8 cellular contexts compared by ENCODE assay signal in the genomic region with DNA sequence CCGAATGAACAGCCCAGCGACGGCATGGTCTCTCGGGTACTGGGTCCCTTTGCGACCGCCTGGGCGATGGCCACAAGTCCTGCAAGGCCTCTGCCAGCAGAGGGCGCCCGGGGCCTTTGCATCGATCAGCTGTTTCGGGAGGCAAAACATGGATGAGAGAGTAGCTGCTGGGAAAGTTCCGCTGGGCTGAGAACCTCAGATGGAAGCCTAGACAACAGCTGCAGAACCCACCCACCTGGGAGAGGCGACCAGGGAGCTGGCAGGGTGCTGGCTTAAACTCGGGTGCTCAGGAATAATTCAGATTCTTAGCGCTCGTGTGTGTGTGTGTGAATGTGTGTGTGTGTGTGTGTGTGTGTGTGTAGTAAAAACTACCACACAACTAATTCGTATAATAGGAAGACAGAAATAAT. TPM values are rescaled to one million over a fixed set of nuclear protein-coding genes. Genes with fewer than 3 reads are reported as not detected.
DNase-seq lines count a peak whose midpoint lies in the region; ATAC-seq and TF ChIP-seq lines count a peak whose summit lies in the region.

No MANE protein-coding gene starts in this region.

- H2AFZ ChIP-seq in OCI-LY7 (ENCODE audit: low read length) = 0 out of 2 replicates have a peak overlapping the region, but pooled peaks have one; percentile 12
- peak overlapping the region; percentile 50 for H2AFZ ChIP-seq in neuronal stem cell (ENCODE audit: low read length)

- H3K27me3 Mint-ChIP-seq in CD4-positive, alpha-beta T cell = peaks cover 30% of the 10 kb centered on the region

- no peak overlapping the region for H3K9ac ChIP-seq in neuronal stem cell (ENCODE audit: low read depth, low read length, poor library complexity)

- no peak for TF ChIP-seq EP300 in tibial nerve (IDR thresholded peaks at IDR 0.05)

- no peak for ATAC-seq in CD4-positive, alpha-beta T cell (ENCODE audit: poor library complexity)
- ATAC-seq in GM19463 (IDR thresholded peaks at IDR 0.05; ENCODE audit: unreplicated experiment) = peak; percentile 70

- H3K23ac ChIP-seq in neuronal stem cell (ENCODE audit: low read depth, low read length, poor library complexity) = no peak overlapping the region

- H3K36me3 ChIP-seq in OCI-LY7 (ENCODE audit: insufficient read depth, low read length) = no peaks in the 10 kb centered on the region
- H3K36me3 ChIP-seq in neuronal stem cell (replicated peaks in 1 of 2; ENCODE audit: control insufficient read depth in 2 of 2, insufficient read depth in 2 of 2, low read length in 2 of 2) = no peaks in the 10 kb centered on the region
- H3K36me3 ChIP-seq in tibial nerve = no peaks in the 10 kb centered on the region

- H3K9me2 ChIP-seq in OCI-LY7 (ENCODE audit: insufficient read depth, low read length) = no peaks in the 10 kb centered on the region

- H3K14ac ChIP-seq in neuronal stem cell (ENCODE audit: low read length) = no peak overlapping the region

- H2AK5ac ChIP-seq in neuronal stem cell (ENCODE audit: low read depth, low read length) = no peak overlapping the region

- no peaks in the 10 kb centered on the region for H3K9me3 Mint-ChIP-seq in CD4-positive, alpha-beta T cell

- H2BK5ac ChIP-seq in neuronal stem cell (ENCODE audit: low read length) = no peak overlapping the region

- no peak overlapping the region for H3K4me3 Mint-ChIP-seq in CD4-positive, alpha-beta T cell

- H3K27ac Mint-ChIP-seq in CD4-positive, alpha-beta T cell = no peak overlapping the region

- H3K79me1 ChIP-seq in neuronal stem cell (ENCODE audit: low read depth, low read length) = no peaks in the 10 kb centered on the region

- no peak overlapping the region for H3K27ac ChIP-seq in CD4-positive, alpha-beta T cell (ENCODE audit: low read depth, low read length)
- H3K27ac ChIP-seq in OCI-LY7 (ENCODE audit: low read depth, low read length, poor library complexity, severe bottlenecking) = no peak overlapping the region
- no peak overlapping the region for H3K27ac ChIP-seq in neuronal stem cell (replicated peaks; ENCODE audit: low read length)
- H3K27ac ChIP-seq in tibial nerve = no peak overlapping the region

- no peaks in the 10 kb centered on the region for H3K27me3 ChIP-seq in CD4-positive, alpha-beta T cell (ENCODE audit: control insufficient read depth, insufficient read depth, low read length)
- peaks cover 0 to 12% (median 2%) of the 10 kb centered on the region in 3 experiments for H3K27me3 ChIP-seq in neuronal stem cell (ENCODE audit: control insufficient read depth in 3 of 3, insufficient read depth in 3 of 3, low read depth in 1 of 3, low read length in 3 of 3)
- no peaks in the 10 kb centered on the region for H3K27me3 ChIP-seq in tibial nerve

- H3K4me2 ChIP-seq in OCI-LY7 (ENCODE audit: low read length) = no peak overlapping the region
- no peak overlapping the region for H3K4me2 ChIP-seq in neuronal stem cell (ENCODE audit: insufficient read depth, low read length, poor library complexity, severe bottlenecking)

- no peak overlapping the region for H4K91ac ChIP-seq in neuronal stem cell (ENCODE audit: low read depth, low read length, poor library complexity)

- H4K20me1 ChIP-seq in OCI-LY7 (ENCODE audit: insufficient read depth, low read length) = no peaks in the 10 kb centered on the region

- no peak overlapping the region for H3K4ac ChIP-seq in neuronal stem cell (ENCODE audit: low read length)

- intact Hi-C loops in CD4-positive, alpha-beta T cell (cut with DNase I, micrococcal nuclease) = no loop called here
- intact Hi-C loops in OCI-LY7 (cut with micrococcal nuclease; ENCODE audit: unreplicated experiment) = loop anchor here (1.0 kb wide), 1 partner anchor 123 kb away; no protein-coding TSS in a partner anchor

- CTCF ChIA-PET in CD4-positive, alpha-beta T cell (lab: Charles Lee) = interaction anchor here (0.6 to 1.1 kb wide), 5 partner anchors 8 to 62 kb away, joined by 3 to 5 read pairs (median 4); partner anchors contain the start of gene TRIM32
- CTCF ChIA-PET in OCI-LY7 (lab: Charles Lee; ENCODE audit: unreplicated experiment) = interaction anchor here (1.0 to 5.0 kb wide), 3 partner anchors 27 to 123 kb away, joined by 3 to 29 read pairs (median 3); no protein-coding TSS in a partner anchor

- no peak overlapping the region for H3K4me3 ChIP-seq in Jurkat, Clone E6-1 (ENCODE audit: low read length)
- no peak overlapping the region for H3K4me3 ChIP-seq in OCI-LY7 (ENCODE audit: low read depth, low read length, poor library complexity, severe bottlenecking)
- no peak overlapping the region for H3K4me3 ChIP-seq in fibroblast of the aortic adventitia (ENCODE audit: low read depth, low read length)
- no peak overlapping the region for H3K4me3 ChIP-seq in neuronal stem cell (ENCODE audit: low read length in 2 of 2)
- no peak overlapping the region for H3K4me3 ChIP-seq in tibial nerve

- no peaks in the 10 kb centered on the region for H3K4me1 Mint-ChIP-seq in CD4-positive, alpha-beta T cell (ENCODE audit: low read depth)

- peak; percentile 25 for TF ChIP-seq CTCF in CD4-positive, alpha-beta T cell (IDR thresholded peaks at IDR 0.05)
- TF ChIP-seq CTCF in OCI-LY7 (conservative IDR thresholded peaks at IDR 0.05; ENCODE audit: low read length) (peak; percentile 91), fibroblast of the aortic adventitia (IDR thresholded peaks at IDR 0.05; ENCODE audit: insufficient read depth, low read length) (peak; percentile 96), tibial nerve (IDR thresholded peaks at IDR 0.05) (peak; percentile 61 to 70 (median 64))

- WGBS in neuronal stem cell (ENCODE audit: extremely low coverage in 2 of 2, insufficient read length in 2 of 2, insufficient replicate concordance in 1 of 2), 2 donors = no CpG with 5 or more reads among the region's 17 CpGs
- WGBS in tibial nerve, 2 donors = 17% methylated on average over 17 of the region's 17 CpGs

- no TSS peak for BruUV-seq in OCI-LY7 (replicated peaks; lab: Mats Ljungman, UMichigan)

- peak; percentile 5 to 49 (median 15) for DNase-seq in CD4-positive, alpha-beta T cell
- DNase-seq in Jurkat, Clone E6-1 (ENCODE audit: low read depth, low spot score) = peak; percentile 39
- DNase-seq in OCI-LY7 (ENCODE audit: low spot score) (peak; percentile 78), activated T-cell treated with anti-CD3 and anti-CD28 coated beads for 48 hours (ENCODE audit: low read depth) (peak; percentile 63), fibroblast of the aortic adventitia (ENCODE audit: low read depth) (peak; percentile 67), neuronal stem cell (ENCODE audit: low spot score) (peak; percentile 84), tibial nerve (ENCODE audit: low spot score in 2 of 2) (peak; percentile 58 to 62)

- no peaks in the 10 kb centered on the region for H3K9me3 ChIP-seq in CD4-positive, alpha-beta T cell (ENCODE audit: control insufficient read depth, low read length)
- H3K9me3 ChIP-seq in OCI-LY7 (ENCODE audit: low read length) = no peaks in the 10 kb centered on the region
- no peaks in the 10 kb centered on the region for H3K9me3 ChIP-seq in neuronal stem cell (replicated peaks in 1 of 2; ENCODE audit: control insufficient read depth in 2 of 2, insufficient read depth in 1 of 2, low read depth in 1 of 2, low read length in 2 of 2)
- no peaks in the 10 kb centered on the region for H3K9me3 ChIP-seq in tibial nerve

- no peak overlapping the region for H2BK120ac ChIP-seq in neuronal stem cell (ENCODE audit: low read depth, low read length)

- H3K18ac ChIP-seq in neuronal stem cell (ENCODE audit: low read length) = no peak overlapping the region

- no peak for TF ChIP-seq POLR2A in tibial nerve (IDR thresholded peaks at IDR 0.05)

- POLR2A ChIA-PET in CD4-positive, alpha-beta T cell (lab: Charles Lee) = no interaction called here
- POLR2A ChIA-PET in OCI-LY7 (lab: Charles Lee) = interaction anchor here (0.8 kb wide), 1 partner anchor 25 kb away, joined by 3 read pairs; no protein-coding TSS in a partner anchor

- H3K4me1 ChIP-seq in OCI-LY7 (ENCODE audit: insufficient read depth, low read length, poor library complexity, severe bottlenecking) (no peaks in the 10 kb centered on the region), neuronal stem cell (ENCODE audit: control insufficient read depth in 2 of 2, insufficient read depth in 1 of 2, low read depth in 1 of 2, low read length in 2 of 2) (peaks cover 0 to 2% of the 10 kb centered on the region in 2 donors), tibial nerve (no peaks in the 10 kb centered on the region)

- H2BK15ac ChIP-seq in neuronal stem cell (ENCODE audit: low read length) = no peak overlapping the region

- no peak overlapping the region for H4K8ac ChIP-seq in neuronal stem cell (ENCODE audit: low read depth, low read length)

- no peaks in the 10 kb centered on the region for H3K36me3 Mint-ChIP-seq in CD4-positive, alpha-beta T cell (ENCODE audit: low read depth)

- H3K79me2 ChIP-seq in OCI-LY7 (ENCODE audit: insufficient read depth, low read depth, low read length) = no peaks in the 10 kb centered on the region

- no peak overlapping the region for H2BK12ac ChIP-seq in neuronal stem cell (ENCODE audit: low read length)

RNA-seq across cellular contexts. Expression of gene TRIM32, which starts 50.0 kb away (rescaled TPM):
- total RNA-seq in CD4-positive, alpha-beta T cell = 1 to 10 TPM; 4.4 to 5.8 TPM
- polyA plus RNA-seq in Jurkat, Clone E6-1 (2012; ENCODE audit: insufficient read depth, insufficient read length) = 12.4 TPM
- total RNA-seq in OCI-LY7 (2014; rRNA removed; shearing (Covaris generic)) = 10.6 and 11.4 TPM in 2 replicates
- total RNA-seq in OCI-LY7 (2022) = 13.9 and 14.3 TPM in 2 replicates
- 31.5 and 33.5 TPM in 2 replicates for total RNA-seq in fibroblast of the aortic adventitia (ENCODE audit: low replicate concordance)
- 9.0 TPM for polyA plus RNA-seq in neuronal stem cell (2013, experiment 1 of 2)
- polyA plus RNA-seq in neuronal stem cell (2013, experiment 2 of 2) = 8.8 TPM
- total RNA-seq in tibial nerve = 10 to 100 TPM; 11.4 to 19.8 (median 15.9) TPM

Comparison
In these comparisons a context has a peak if more than half of its experiments do, and no peak if none do; other contexts are left out.
1. DNase-seq: peak in every context shown above with its lines; median percentile 84 in neuronal stem cell; 78 in OCI-LY7; 67 in fibroblast of the aortic adventitia; 63 in activated T-cell treated with anti-CD3 and anti-CD28 coated beads for 48 hours; 60 in tibial nerve; 39 in Jurkat, Clone E6-1; 15 in CD4-positive, alpha-beta T cell.
2. CTCF ChIP-seq: peak in every context shown above with its lines; median percentile 96 in fibroblast of the aortic adventitia; 91 in OCI-LY7; 64 in tibial nerve; 25 in CD4-positive, alpha-beta T cell.